ENCODE assay signal across 2 cellular contexts in the genomic region with DNA sequence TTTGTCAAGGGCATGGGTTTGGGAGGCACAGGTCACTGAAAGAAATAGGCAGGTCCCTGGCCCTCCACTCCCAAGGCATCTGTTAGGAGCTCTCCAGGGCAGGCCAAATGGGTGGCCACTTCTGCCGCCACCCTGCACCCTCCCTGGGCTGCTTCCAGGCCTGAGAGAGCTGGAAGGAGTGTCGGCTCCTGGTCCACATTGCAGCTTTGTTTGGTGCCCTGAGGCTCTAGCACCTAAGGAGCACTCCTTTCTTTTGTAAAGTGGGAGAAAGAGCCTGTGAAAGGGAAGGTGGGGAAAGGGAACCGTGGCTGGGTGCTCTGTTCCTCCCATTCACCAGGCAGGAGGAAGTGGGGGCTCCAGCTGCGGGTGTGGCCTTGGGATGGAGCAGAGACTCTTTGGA.
TF ChIP-seq lines count a peak whose summit lies in the region.

No MANE protein-coding gene starts in this region.

TF ChIP-seq in GM23338, 12 proteins besides CTCF, POLR2A, EP300 and RAD21:
- TF ChIP-seq EZH2 (IDR thresholded peaks at IDR 0.05; ENCODE audit: low read depth, unreplicated experiment) (no peak), ETS1 (IDR thresholded peaks at IDR 0.05) (no peak), NANOG (IDR thresholded peaks at IDR 0.05; ENCODE audit: borderline replicate concordance) (no peak), ZNF331 (CRISPR knock-in tag; IDR thresholded peaks at IDR 0.05; ENCODE audit: low read depth) (no peak), STAT1 (IDR thresholded peaks at IDR 0.05; ENCODE audit: unreplicated experiment) (no peak), POLR2AphosphoS5 (IDR thresholded peaks at IDR 0.05; ENCODE audit: low read depth) (no peak), JUNB (IDR thresholded peaks at IDR 0.05; ENCODE audit: unreplicated experiment) (no peak), ZNF114 (CRISPR knock-in tag; IDR thresholded peaks at IDR 0.05) (no peak)
- TF ChIP-seq, protein P1, sequence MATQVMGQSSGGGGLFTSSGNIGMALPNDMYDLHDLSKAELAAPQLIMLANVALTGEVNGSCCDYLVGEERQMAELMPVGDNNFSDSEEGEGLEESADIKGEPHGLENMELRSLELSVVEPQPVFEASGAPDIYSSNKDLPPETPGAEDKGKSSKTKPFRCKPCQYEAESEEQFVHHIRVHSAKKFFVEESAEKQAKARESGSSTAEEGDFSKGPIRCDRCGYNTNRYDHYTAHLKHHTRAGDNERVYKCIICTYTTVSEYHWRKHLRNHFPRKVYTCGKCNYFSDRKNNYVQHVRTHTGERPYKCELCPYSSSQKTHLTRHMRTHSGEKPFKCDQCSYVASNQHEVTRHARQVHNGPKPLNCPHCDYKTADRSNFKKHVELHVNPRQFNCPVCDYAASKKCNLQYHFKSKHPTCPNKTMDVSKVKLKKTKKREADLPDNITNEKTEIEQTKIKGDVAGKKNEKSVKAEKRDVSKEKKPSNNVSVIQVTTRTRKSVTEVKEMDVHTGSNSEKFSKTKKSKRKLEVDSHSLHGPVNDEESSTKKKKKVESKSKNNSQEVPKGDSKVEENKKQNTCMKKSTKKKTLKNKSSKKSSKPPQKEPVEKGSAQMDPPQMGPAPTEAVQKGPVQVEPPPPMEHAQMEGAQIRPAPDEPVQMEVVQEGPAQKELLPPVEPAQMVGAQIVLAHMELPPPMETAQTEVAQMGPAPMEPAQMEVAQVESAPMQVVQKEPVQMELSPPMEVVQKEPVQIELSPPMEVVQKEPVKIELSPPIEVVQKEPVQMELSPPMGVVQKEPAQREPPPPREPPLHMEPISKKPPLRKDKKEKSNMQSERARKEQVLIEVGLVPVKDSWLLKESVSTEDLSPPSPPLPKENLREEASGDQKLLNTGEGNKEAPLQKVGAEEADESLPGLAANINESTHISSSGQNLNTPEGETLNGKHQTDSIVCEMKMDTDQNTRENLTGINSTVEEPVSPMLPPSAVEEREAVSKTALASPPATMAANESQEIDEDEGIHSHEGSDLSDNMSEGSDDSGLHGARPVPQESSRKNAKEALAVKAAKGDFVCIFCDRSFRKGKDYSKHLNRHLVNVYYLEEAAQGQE (IDR thresholded peaks at IDR 0.05; ENCODE audit: unreplicated experiment) = no peak

TF ChIP-seq in H1, 55 proteins besides CTCF, POLR2A, EP300 and RAD21:
- TF ChIP-seq TAF1 (IDR thresholded peaks at IDR 0.05; ENCODE audit: low read depth, low read length) (no peak), EZH2 (IDR thresholded peaks at IDR 0.05; ENCODE audit: low read depth, low read length, severe bottlenecking) (no peak), MAX (IDR thresholded peaks at IDR 0.05) (no peak), TBP (IDR thresholded peaks at IDR 0.05; ENCODE audit: low read depth, low read length) (no peak), POLR2AphosphoS5 (IDR thresholded peaks at IDR 0.05; ENCODE audit: low read depth, low read length) (no peak), CTBP2 (IDR thresholded peaks at IDR 0.05; ENCODE audit: borderline replicate concordance, insufficient read depth, insufficient read length, low read length) (no peak), POU5F1 (IDR thresholded peaks at IDR 0.05; ENCODE audit: low read depth, low read length) (no peak), TAF7 (optimal IDR thresholded peaks at IDR 0.05; ENCODE audit: borderline replicate concordance, low read depth, low read length) (no peak), CBX5 (IDR thresholded peaks at IDR 0.05; ENCODE audit: low read depth, low read length) (no peak), SUZ12 (IDR thresholded peaks at IDR 0.05; ENCODE audit: low read length) (no peak), EGR1 (IDR thresholded peaks at IDR 0.05; ENCODE audit: borderline replicate concordance, low read depth, low read length) (no peak), SAP30 (IDR thresholded peaks at IDR 0.05; ENCODE audit: insufficient read depth, insufficient replicate concordance, low read length) (no peak), MAFK (IDR thresholded peaks at IDR 0.05; ENCODE audit: low read depth, low read length) (no peak), PHF8 (conservative IDR thresholded peaks at IDR 0.05; ENCODE audit: low read depth, low read length) (no peak)
- TF ChIP-seq, protein P2, sequence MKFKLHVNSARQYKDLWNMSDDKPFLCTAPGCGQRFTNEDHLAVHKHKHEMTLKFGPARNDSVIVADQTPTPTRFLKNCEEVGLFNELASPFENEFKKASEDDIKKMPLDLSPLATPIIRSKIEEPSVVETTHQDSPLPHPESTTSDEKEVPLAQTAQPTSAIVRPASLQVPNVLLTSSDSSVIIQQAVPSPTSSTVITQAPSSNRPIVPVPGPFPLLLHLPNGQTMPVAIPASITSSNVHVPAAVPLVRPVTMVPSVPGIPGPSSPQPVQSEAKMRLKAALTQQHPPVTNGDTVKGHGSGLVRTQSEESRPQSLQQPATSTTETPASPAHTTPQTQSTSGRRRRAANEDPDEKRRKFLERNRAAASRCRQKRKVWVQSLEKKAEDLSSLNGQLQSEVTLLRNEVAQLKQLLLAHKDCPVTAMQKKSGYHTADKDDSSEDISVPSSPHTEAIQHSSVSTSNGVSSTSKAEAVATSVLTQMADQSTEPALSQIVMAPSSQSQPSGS (IDR thresholded peaks at IDR 0.05; ENCODE audit: low read length) = no peak
- TF ChIP-seq, protein P3, sequence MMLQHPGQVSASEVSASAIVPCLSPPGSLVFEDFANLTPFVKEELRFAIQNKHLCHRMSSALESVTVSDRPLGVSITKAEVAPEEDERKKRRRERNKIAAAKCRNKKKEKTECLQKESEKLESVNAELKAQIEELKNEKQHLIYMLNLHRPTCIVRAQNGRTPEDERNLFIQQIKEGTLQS (IDR thresholded peaks at IDR 0.05; ENCODE audit: insufficient read depth, low read depth, low read length) = no peak
